Comparison of ENCODE assay signal across 8 cellular contexts in genomic region chr1:78676347-78676982, GRCh38. TPM values are rescaled to one million over a fixed set of nuclear protein-coding genes. Genes with fewer than 3 reads are reported as not detected.
DNase-seq lines count a peak whose midpoint lies in the region; ATAC-seq and TF ChIP-seq lines count a peak whose summit lies in the region.

No MANE protein-coding gene starts in this region.

- H3K4me1 ChIP-seq in upper lobe of left lung, result no peaks in the 10 kb centered on the region

- TF ChIP-seq EP300 in upper lobe of left lung (IDR thresholded peaks at IDR 0.05), result no peak

- no peaks in the 10 kb centered on the region for H3K27me3 ChIP-seq in upper lobe of left lung

- no peak for TF ChIP-seq POLR2A in upper lobe of left lung (IDR thresholded peaks at IDR 0.05)

- TF ChIP-seq CTCF in C4-2B (conservative IDR thresholded peaks at IDR 0.05), result peak; percentile 92
- TF ChIP-seq CTCF in WTC11 (IDR thresholded peaks at IDR 0.05), result peak; percentile 66
- peak; percentile 71 for TF ChIP-seq CTCF in epithelial cell of esophagus (IDR thresholded peaks at IDR 0.05; ENCODE audit: insufficient read depth, low read depth, low read length, missing control alignments)
- TF ChIP-seq CTCF in nephron (IDR thresholded peaks at IDR 0.05; ENCODE audit: unreplicated experiment in 3 of 3), result peak; percentile 79 to 86 (median 79)
- peak; percentile 62 to 82 (median 77) for TF ChIP-seq CTCF in upper lobe of left lung (IDR thresholded peaks at IDR 0.05)

- ATAC-seq in GM18867 (IDR thresholded peaks at IDR 0.05; ENCODE audit: unreplicated experiment) (peak; percentile 37), WTC11 (no peak), upper lobe of left lung (ENCODE audit: low FRiP score in 2 of 2) (peak in 1 of 2 donors; percentile 63), HG03469 (IDR thresholded peaks at IDR 0.05; ENCODE audit: unreplicated experiment) (no peak)

- POLR2A ChIA-PET in WTC11 (lab: Charles Lee), result no interaction called here

- WGBS in upper lobe of left lung, 2 donors, result 43 to 45% methylated on average over 9 of the region's 9 CpGs

- H3K27ac ChIP-seq in C4-2B, result no peak overlapping the region
- H3K27ac ChIP-seq in upper lobe of left lung, result no peak overlapping the region

- H3K27ac Mint-ChIP-seq in WTC11 (no peak overlapping the region), nephron (no peak overlapping the region)

- H3K4me3 ChIP-seq in epithelial cell of esophagus (ENCODE audit: low read length) (no peak overlapping the region), upper lobe of left lung (no peak overlapping the region)

- H3K9me3 ChIP-seq in upper lobe of left lung, result no peaks in the 10 kb centered on the region

- H3K4me3 Mint-ChIP-seq in WTC11 (no peak overlapping the region), nephron (no peak overlapping the region)

- H3K36me3 ChIP-seq in upper lobe of left lung, result no peaks in the 10 kb centered on the region

- H3K4me1 Mint-ChIP-seq in WTC11 (no peaks in the 10 kb centered on the region), nephron (no peaks in the 10 kb centered on the region)

- no peaks in the 10 kb centered on the region for H3K9me3 Mint-ChIP-seq in WTC11
- H3K9me3 Mint-ChIP-seq in nephron, result no peaks in the 10 kb centered on the region

- DNase-seq in NCI-H2081 treated with DMSO at 0.1 percent for 48 hours (lab: John Stamatoyannopoulos, UW), result peak; percentile 3
- DNase-seq in WTC11 (ENCODE audit: low spot score), result no peak
- DNase-seq in epithelial cell of esophagus (ENCODE audit: low read depth), result peak; percentile 77
- peak in 1 of 2 donors; percentile 35 for DNase-seq in upper lobe of left lung

- CTCF ChIA-PET in WTC11 (lab: Charles Lee), result interaction anchor here (0.9 kb wide), 1 partner anchor 59 kb away, joined by 3 read pairs; no protein-coding TSS in a partner anchor

- no peaks in the 10 kb centered on the region for H3K27me3 Mint-ChIP-seq in WTC11 (ENCODE audit: low read depth)
- H3K27me3 Mint-ChIP-seq in nephron (ENCODE audit: low read depth), result no peaks in the 10 kb centered on the region

- no peaks in the 10 kb centered on the region for H3K36me3 Mint-ChIP-seq in WTC11
- no peaks in the 10 kb centered on the region for H3K36me3 Mint-ChIP-seq in nephron (ENCODE audit: low read depth)

TF ChIP-seq in WTC11, 78 proteins besides CTCF, POLR2A, EP300 and RAD21:
- TF ChIP-seq ZBTB21 (CRISPR knock-in tag; IDR thresholded peaks at IDR 0.05; ENCODE audit: borderline replicate concordance) (no peak), ZNF281 (CRISPR knock-in tag; IDR thresholded peaks at IDR 0.05) (no peak), GABPB1 (CRISPR knock-in tag; IDR thresholded peaks at IDR 0.05) (no peak), ZMAT4 (CRISPR knock-in tag; IDR thresholded peaks at IDR 0.05) (no peak), GTF2I (CRISPR knock-in tag; conservative IDR thresholded peaks at IDR 0.05) (no peak), GRHL2 (CRISPR knock-in tag; IDR thresholded peaks at IDR 0.05; ENCODE audit: insufficient replicate concordance, severe bottlenecking) (no peak), TCF7 (CRISPR knock-in tag; IDR thresholded peaks at IDR 0.05; ENCODE audit: low read depth) (no peak), ATF3 (CRISPR knock-in tag; conservative IDR thresholded peaks at IDR 0.05) (no peak), SMAD4 (CRISPR knock-in tag; IDR thresholded peaks at IDR 0.05) (no peak), MYBL2 (CRISPR knock-in tag; IDR thresholded peaks at IDR 0.05) (no peak), NFATC4 (CRISPR knock-in tag; IDR thresholded peaks at IDR 0.05) (no peak), ZNF416 (CRISPR knock-in tag; IDR thresholded peaks at IDR 0.05) (no peak)

RNA-seq across cellular contexts. Expression of gene IFI44, which starts 26.8 kb away (rescaled TPM):
- total RNA-seq in WTC11 (2021) (0.15 TPM in 1 of 3 replicates, not detected in the others), upper lobe of left lung (10 to 100 TPM; 18.8 to 60.8 (median 37.2) TPM)

RNA-seq across cellular contexts. Expression of gene IFI44L, which starts 56.2 kb away (rescaled TPM):
- total RNA-seq in WTC11 (2021) (0.13 to 0.53 TPM (median 0.21 TPM) in 3 replicates), upper lobe of left lung (10 to 100 TPM in 4 of 6 donors, 1 to 10 TPM in 2; 6.1 to 29.3 (median 18.3) TPM)

Comparison
In these comparisons a context has a peak if more than half of its experiments do, and no peak if none do; other contexts are left out.
1. RNA of gene IFI44, which starts 26.8 kb away (total RNA-seq): 18.8 to 60.8 TPM in upper lobe of left lung; 0.15 TPM in WTC11; every median in the first group is over 10 times any median in the second.
2. Peak in every context shown above with its lines, with median percentiles within 50 percentile points of each other: CTCF ChIP-seq.